ENCODE assay signal across 12 cellular contexts in the genomic region with DNA sequence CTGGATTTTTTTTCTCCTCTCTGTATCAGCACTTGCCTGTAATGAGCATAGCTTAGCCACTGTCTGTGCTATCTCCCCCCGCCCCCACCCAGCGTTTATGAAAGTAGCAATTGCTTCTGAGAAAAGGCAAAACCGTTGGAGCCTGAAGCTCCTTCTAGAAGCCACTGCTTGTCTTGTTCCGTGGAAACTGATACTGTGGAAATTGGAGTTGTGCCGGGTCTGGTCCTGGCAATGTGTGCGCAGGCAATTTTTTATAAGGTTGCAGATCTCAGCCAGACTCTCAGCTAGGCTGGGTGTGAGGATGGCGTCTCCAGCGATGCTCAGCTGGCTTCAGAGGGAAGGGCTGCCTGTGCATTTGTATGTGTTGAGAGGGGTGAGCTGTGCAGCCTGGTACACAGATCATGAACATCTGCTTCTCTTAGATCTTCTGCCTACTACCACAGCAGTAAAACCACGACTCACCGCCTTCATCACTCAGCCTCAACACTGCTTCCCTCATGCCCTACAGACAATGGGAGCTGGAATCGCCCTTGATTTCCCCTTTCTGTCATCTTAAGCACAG.
A peak's percentile ranks its signal among the peaks of the same experiment; 100 is the strongest.
DNase-seq lines count a peak whose midpoint lies in the region; ATAC-seq and TF ChIP-seq lines count a peak whose summit lies in the region.
"Had no signal": no experiment of that assay in that cellular context is flagged by ENCODE, and none has a peak within 500 bp of the region (broad histone marks: within the 10 kb centered on the region; RNA-seq: fewer than 3 reads in every experiment).

No MANE protein-coding gene starts in this region.

- intact Hi-C loops in testis (cut with DNase I; ENCODE audit: low total_unique reads): no loop called here
- intact Hi-C loops in activated naive CD4-positive, alpha-beta T cell treated with anti-CD3 and anti-CD28 coated beads for 36 hours (cut with micrococcal nuclease): no loop called here

- 46 to 54% methylated on average over 11 of the region's 11 CpGs for whole genome bisulfite sequencing in testis, 2 donors

- H3K4me3 Mint-ChIP-seq in stimulated activated naive CD8-positive, alpha-beta T cell treated with anti-CD3 and anti-CD28 coated beads, Interleukin-15, amount 100 ng/mL, for 72 hours: peak overlapping the region in 1 of 2 donors; percentile 42
- H3K4me3 Mint-ChIP-seq in activated naive CD4-positive, alpha-beta T cell treated with anti-CD3 and anti-CD28 coated beads for 36 hours: no peak overlapping the region
- H3K4me3 Mint-ChIP-seq: CD4-positive, CD25-positive, alpha-beta regulatory T cell had no signal

- peak overlapping the region; percentile 40 to 69 for H3K27ac Mint-ChIP-seq in stimulated activated naive CD8-positive, alpha-beta T cell treated with anti-CD3 and anti-CD28 coated beads, Interleukin-15, amount 100 ng/mL, for 72 hours
- H3K27ac Mint-ChIP-seq in activated naive CD4-positive, alpha-beta T cell treated with anti-CD3 and anti-CD28 coated beads for 36 hours: no peak overlapping the region

- H3K9me3 Mint-ChIP-seq in stimulated activated naive CD8-positive, alpha-beta T cell treated with anti-CD3 and anti-CD28 coated beads, Interleukin-15, amount 100 ng/mL, for 72 hours: peaks cover 10 to 13% of the 10 kb centered on the region in 2 donors
- peaks cover 5% of the 10 kb centered on the region for H3K9me3 Mint-ChIP-seq in activated naive CD4-positive, alpha-beta T cell treated with anti-CD3 and anti-CD28 coated beads for 36 hours

- DNase-seq in stimulated activated naive CD8-positive, alpha-beta T cell treated with anti-CD3 and anti-CD28 coated beads, Interleukin-15, amount 100 ng/mL, for 72 hours: no peak
- no peak for DNase-seq in stimulated activated naive CD8-positive, alpha-beta T cell treated with anti-CD3 and anti-CD28 coated beads, Interleukin-15, Interleukin-2, amounts not matched to agents 100 U/mL and 50 U/mL, for 24 hours
- DNase-seq in NB4 (ENCODE audit: low read depth) (peak; percentile 60), cerebellum (ENCODE audit: low spot score) (peak; percentile 50), testis (peak; percentile 24), NCI-H526 (lab: John Stamatoyannopoulos, UW) (no peak)
- no peak for DNase-seq in activated naive CD4-positive, alpha-beta T cell treated with anti-CD3 and anti-CD28 coated beads for 36 hours
- DNase-seq: activated effector memory CD4-positive, alpha-beta T cell treated with Interleukin-2 at 50 U/mL for 16 hours; NCI-H2029 had no signal

- peaks cover 2% of the 10 kb centered on the region for H3K36me3 Mint-ChIP-seq in activated naive CD4-positive, alpha-beta T cell treated with anti-CD3 and anti-CD28 coated beads for 36 hours (ENCODE audit: low read depth)
- H3K36me3 Mint-ChIP-seq: CD4-positive, CD25-positive, alpha-beta regulatory T cell had no signal

- CTCF ChIA-PET in activated naive CD4-positive, alpha-beta T cell treated with anti-CD3 and anti-CD28 coated beads for 36 hours (lab: Charles Lee): interaction anchor here (0.9 kb wide), 1 partner anchor 49 kb away, joined by 3 read pairs; no protein-coding TSS in a partner anchor

- no peaks in the 10 kb centered on the region for H3K9me3 ChIP-seq in testis

- no peaks in the 10 kb centered on the region for H3K36me3 ChIP-seq in testis (ENCODE audit: low read depth, missing control alignments)
- H3K36me3 ChIP-seq: tibial nerve had no signal

- H3K4me3 ChIP-seq in NB4 (ENCODE audit: low read depth, low read length) (no peak overlapping the region), testis (no peak overlapping the region)
- H3K4me3 ChIP-seq: tibial nerve had no signal

- peaks cover 25% of the 10 kb centered on the region for H3K4me1 Mint-ChIP-seq in stimulated activated naive CD8-positive, alpha-beta T cell treated with anti-CD3 and anti-CD28 coated beads, Interleukin-15, amount 100 ng/mL, for 72 hours
- H3K4me1 Mint-ChIP-seq in activated naive CD4-positive, alpha-beta T cell treated with anti-CD3 and anti-CD28 coated beads for 36 hours (ENCODE audit: low read depth): peaks cover 4% of the 10 kb centered on the region

- no peaks in the 10 kb centered on the region for H3K4me1 ChIP-seq in testis
- H3K4me1 ChIP-seq: tibial nerve had no signal

- TF ChIP-seq POLR2A in NB4 (IDR thresholded peaks at IDR 0.05; ENCODE audit: extremely low read depth, insufficient read length): no peak
- no peak for TF ChIP-seq POLR2A in testis (IDR thresholded peaks at IDR 0.05)

- TF ChIP-seq CTCF in NB4 (IDR thresholded peaks at IDR 0.05; ENCODE audit: low read depth, low read length): no peak
- TF ChIP-seq CTCF in testis (IDR thresholded peaks at IDR 0.05): no peak

- ATAC-seq in stimulated activated naive CD8-positive, alpha-beta T cell treated with anti-CD3 and anti-CD28 coated beads, Interleukin-15, amount 100 ng/mL, for 72 hours: peak; percentile 49
- no peak for ATAC-seq in stimulated activated naive CD8-positive, alpha-beta T cell treated with anti-CD3 and anti-CD28 coated beads, Interleukin-15, Interleukin-2, amounts not matched to agents 100 U/mL and 50 U/mL, for 24 hours
- ATAC-seq in GM21528 (IDR thresholded peaks at IDR 0.05; ENCODE audit: low FRiP score, unreplicated experiment): no peak

- H3K27ac ChIP-seq in testis: no peak overlapping the region
- H3K27ac ChIP-seq: tibial nerve had no signal

- H3K27me3 ChIP-seq in testis: no peaks in the 10 kb centered on the region
- H3K27me3 ChIP-seq: tibial nerve had no signal

- peaks cover 13% of the 10 kb centered on the region for H3K27me3 Mint-ChIP-seq in stimulated activated naive CD8-positive, alpha-beta T cell treated with anti-CD3 and anti-CD28 coated beads, Interleukin-15, amount 100 ng/mL, for 72 hours
- no peaks in the 10 kb centered on the region for H3K27me3 Mint-ChIP-seq in activated naive CD4-positive, alpha-beta T cell treated with anti-CD3 and anti-CD28 coated beads for 36 hours (ENCODE audit: low read depth)
- H3K27me3 Mint-ChIP-seq: CD4-positive, CD25-positive, alpha-beta regulatory T cell had no signal

Comparison
In these comparisons a context has a peak if more than half of its experiments do, and no peak if none do; other contexts are left out.
1. DNase-seq: peak in NB4 (single experiment), cerebellum (single experiment) and testis (single experiment); none in stimulated activated naive CD8-positive, alpha-beta T cell treated with anti-CD3 and anti-CD28 coated beads, Interleukin-15, amount 100 ng/mL, for 72 hours (0 of 2), stimulated activated naive CD8-positive, alpha-beta T cell treated with anti-CD3 and anti-CD28 coated beads, Interleukin-15, Interleukin-2, amounts not matched to agents 100 U/mL and 50 U/mL, for 24 hours (single experiment), activated naive CD4-positive, alpha-beta T cell treated with anti-CD3 and anti-CD28 coated beads for 36 hours (single experiment) and NCI-H526 (0 of 2).